Comparison of ENCODE assay signal across 10 cellular contexts in genomic region chr10:122866757-122867482, GRCh38. TPM values are rescaled to one million over a fixed set of nuclear protein-coding genes. Genes with fewer than 3 reads are reported as not detected.
A peak's percentile ranks its signal among the peaks of the same experiment; 100 is the strongest.
DNase-seq lines count a peak whose midpoint lies in the region; ATAC-seq, FAIRE-seq and TF ChIP-seq lines count a peak whose summit lies in the region.
"Not testable (repeated sequence)": the region's sequence is repeated elsewhere in the genome, so short reads cannot be mapped to it uniquely, and the experiment has no call there.
"Had no signal": no experiment of that assay in that cellular context is flagged by ENCODE, and none has a peak within 500 bp of the region (broad histone marks: within the 10 kb centered on the region; RNA-seq: fewer than 3 reads in every experiment).

No MANE protein-coding gene starts in this region.

- H3K36me3 Mint-ChIP-seq in activated T-helper 17 cell treated with anti-CD3 and anti-CD28 coated beads, Interleukin-2, amount 50 U/mL, for 72 hours (ENCODE audit: low read depth): peaks cover 34% of the 10 kb centered on the region

- in situ Hi-C loops in GM23248 (cut with MboI); K562 (cut with MboI): not testable (repeated sequence)

- POLR2A ChIA-PET in A549 (lab: Yijun Ruan, JAX) (interaction anchor here (0.7 kb wide), 1 partner anchor 13 kb away, joined by 3 read pairs; the partner anchor contains the start of gene FAM24B), K562 (lab: Yijun Ruan, JAX) (interaction anchor here (1.1 to 1.3 kb wide), 2 partner anchors 9 to 12 kb away, joined by 3 to 5 read pairs; no protein-coding TSS in a partner anchor)

- H2AFZ ChIP-seq in GM23248; K562 (ENCODE audit: low read depth, low read length): not testable (repeated sequence)
- H2AFZ ChIP-seq in osteoblast (ENCODE audit: low read length): peak overlapping the region; percentile 50

- not testable (repeated sequence) for H3K27me3 ChIP-seq in GM23248 (replicated peaks; ENCODE audit: insufficient read depth); RWPE2 (ENCODE audit: insufficient read depth, poor library complexity, severe bottlenecking); K562 (ENCODE audit: control insufficient read depth in 2 of 2, insufficient read depth in 2 of 2, low read length in 2 of 2); osteoblast (ENCODE audit: insufficient read depth, low read length)

- H3K9me2 ChIP-seq in GM23248 (ENCODE audit: insufficient read depth): not testable (repeated sequence)

- not testable (repeated sequence) for H3K27ac Mint-ChIP-seq in activated T-helper 17 cell treated with anti-CD3 and anti-CD28 coated beads, Interleukin-2, amount 50 U/mL, for 72 hours

- H3K4me2 ChIP-seq in A549 (peak overlapping the region; percentile 56), osteoblast (ENCODE audit: insufficient read depth, low read length) (peak overlapping the region; percentile 50)
- H3K4me2 ChIP-seq in GM23248 (ENCODE audit: unreplicated experiment); K562 (ENCODE audit: insufficient read depth, low read length): not testable (repeated sequence)

- not testable (repeated sequence) for H3K4me3 ChIP-seq in A549; GM23248; RWPE2 (ENCODE audit: severe bottlenecking); K562; osteoblast (ENCODE audit: insufficient read depth, low read length)

- not testable (repeated sequence) for H3K9ac ChIP-seq in GM23248; K562 (ENCODE audit: insufficient read depth in 1 of 2, low read depth in 2 of 2, low read length in 2 of 2)

- TF ChIP-seq POLR2A in A549 (IDR thresholded peaks at IDR 0.05; ENCODE audit: low read length); K562 (conservative IDR thresholded peaks at IDR 0.05): not testable (repeated sequence)

- not testable (repeated sequence) for H3K9me1 ChIP-seq in K562 (ENCODE audit: control insufficient read depth, insufficient read depth, low read length)

- H3K4me3 Mint-ChIP-seq in activated T-helper 17 cell treated with anti-CD3 and anti-CD28 coated beads, Interleukin-2, amount 50 U/mL, for 72 hours: not testable (repeated sequence)

- not testable (repeated sequence) for H4K20me1 ChIP-seq in GM23248 (ENCODE audit: insufficient read depth); K562 (replicated peaks; ENCODE audit: control insufficient read depth, insufficient read depth, low read length); osteoblast (ENCODE audit: insufficient read depth, low read length)

- H3K4me1 ChIP-seq in A549: peaks cover 54% of the 10 kb centered on the region
- H3K4me1 ChIP-seq in GM23248 (ENCODE audit: insufficient read depth): peaks cover 39% of the 10 kb centered on the region
- H3K4me1 ChIP-seq in RWPE2 (ENCODE audit: insufficient read depth, poor library complexity, severe bottlenecking): peaks cover 46% of the 10 kb centered on the region
- H3K4me1 ChIP-seq in K562 (replicated peaks in 1 of 2; ENCODE audit: control insufficient read depth in 2 of 2, insufficient read depth in 2 of 2, low read length in 2 of 2): not testable (repeated sequence)
- H3K4me1 ChIP-seq in osteoblast (ENCODE audit: insufficient read depth, low read length): peaks cover 46% of the 10 kb centered on the region

- not testable (repeated sequence) for H3K9me3 ChIP-seq in A549; GM23248 (ENCODE audit: low read depth); RWPE2 (ENCODE audit: severe bottlenecking); K562 (replicated peaks; ENCODE audit: control insufficient read depth, insufficient read depth, low read depth, low read length); osteoblast (ENCODE audit: low read depth, low read length)

- H3K27me3 Mint-ChIP-seq in activated T-helper 17 cell treated with anti-CD3 and anti-CD28 coated beads, Interleukin-2, amount 50 U/mL, for 72 hours: not testable (repeated sequence)

- intact Hi-C loops in K562 (cut with micrococcal nuclease): not testable (repeated sequence)

- H3K27ac ChIP-seq in A549: peak overlapping the region; percentile 47 to 86; a peak in 5 of 6 replicates
- H3K27ac ChIP-seq in GM23248: peak overlapping the region; percentile 52
- peak overlapping the region; percentile 91 for H3K27ac ChIP-seq in RWPE2 (ENCODE audit: poor library complexity, severe bottlenecking)
- H3K27ac ChIP-seq in K562 (ENCODE audit: extremely low read depth, low read depth, low read length): not testable (repeated sequence)
- H3K27ac ChIP-seq in epithelial cell of prostate: peak overlapping the region; percentile 90
- H3K27ac ChIP-seq in osteoblast (ENCODE audit: low read depth, low read length): peak overlapping the region; percentile 82

- peaks cover 69% of the 10 kb centered on the region for H3K79me2 ChIP-seq in GM23248 (ENCODE audit: insufficient read depth)
- peaks cover 46% of the 10 kb centered on the region for H3K79me2 ChIP-seq in K562 (ENCODE audit: control insufficient read depth, insufficient read depth, low read length)
- H3K79me2 ChIP-seq in osteoblast (ENCODE audit: insufficient read depth, low read length): peaks cover 30% of the 10 kb centered on the region

- BruUV-seq in K562 (replicated peaks; lab: Mats Ljungman, UMichigan): not testable (repeated sequence)

- H3K36me3 ChIP-seq in GM23248 (ENCODE audit: low read depth); K562 (ENCODE audit: control insufficient read depth, insufficient read depth, low read length); osteoblast (ENCODE audit: insufficient read depth, low read length): not testable (repeated sequence)
- peaks cover 16% of the 10 kb centered on the region; the same call in 1 of the 2 replicates for H3K36me3 ChIP-seq in RWPE2 (ENCODE audit: low read depth)

- TF ChIP-seq RAD21 in A549 (conservative IDR thresholded peaks at IDR 0.05 in 1 of 2, IDR thresholded peaks at IDR 0.05 in 1 of 2); K562 (CRISPR knock-in tag; conservative IDR thresholded peaks at IDR 0.05 in 1 of 2, IDR thresholded peaks at IDR 0.05 in 1 of 2): not testable (repeated sequence)

- WGBS in A549 (ENCODE audit: missing lambda C conversion rate): 26% methylated on average over 3 of the region's 3 CpGs
- WGBS in GM23248 (ENCODE audit: low coverage in 1 of 2, low lambda C conversion rate in 2 of 2, missing lambda C conversion rate in 2 of 2), 2 experiments: 84 to 87% methylated on average over 3 of the region's 3 CpGs
- WGBS in K562 (ENCODE audit: insufficient coverage, low coverage, missing lambda C conversion rate): 75% methylated on average over 3 of the region's 3 CpGs

- peaks cover 12% of the 10 kb centered on the region; the same call in 1 of the 2 replicates for H3F3A ChIP-seq in GM23248 (ENCODE audit: insufficient read depth)

- not testable (repeated sequence) for FAIRE-seq in A549 (lab: Jason Lieb, UNC); K562 (lab: Jason Lieb, UNC)

- TF ChIP-seq CTCF in A549 (IDR thresholded peaks at IDR 0.05); RWPE2 (IDR thresholded peaks at IDR 0.05; ENCODE audit: poor library complexity, severe bottlenecking); K562 (IDR thresholded peaks at IDR 0.05 in 2 of 3, conservative IDR thresholded peaks at IDR 0.05 in 1 of 3; ENCODE audit: insufficient read depth in 2 of 3, low read depth in 1 of 3, low read length in 3 of 3); osteoblast (IDR thresholded peaks at IDR 0.05; ENCODE audit: extremely low read depth, low read depth, low read length): not testable (repeated sequence)

- H3K4me1 Mint-ChIP-seq in activated T-helper 17 cell treated with anti-CD3 and anti-CD28 coated beads, Interleukin-2, amount 50 U/mL, for 72 hours: peaks cover 16% of the 10 kb centered on the region

- CTCF ChIA-PET in A549 (lab: Yijun Ruan, JAX); K562 (lab: Yijun Ruan, JAX; ENCODE audit: low intra/inter-chr PET ratio): not testable (repeated sequence)

- peak; percentile 30 to 58; a peak in 2 of 6 replicates for ATAC-seq in A549
- ATAC-seq in RWPE2 (ENCODE audit: low read depth); K562: not testable (repeated sequence)
- ATAC-seq in activated T-helper 17 cell treated with anti-CD3 and anti-CD28 coated beads, Interleukin-2, amount 50 U/mL, for 72 hours (replicated peaks): peak; percentile 64

- not testable (repeated sequence) for H3K9me3 Mint-ChIP-seq in activated T-helper 17 cell treated with anti-CD3 and anti-CD28 coated beads, Interleukin-2, amount 50 U/mL, for 72 hours

- not testable (repeated sequence) for TF ChIP-seq EP300 in A549 (IDR thresholded peaks at IDR 0.05); K562 (IDR thresholded peaks at IDR 0.05; ENCODE audit: low read length)

- DNase-seq in A549 (ENCODE audit: low read depth in 1 of 2, low spot score in 1 of 2); RWPE2 (ENCODE audit: low spot score); K562 (ENCODE audit: extremely low read depth in 1 of 4, low spot score in 3 of 4); epithelial cell of prostate (ENCODE audit: low read depth, low spot score); osteoblast (ENCODE audit: insufficient read length, low spot score, missing footprints): not testable (repeated sequence)
- peak; percentile 47 for DNase-seq in GM23248
- DNase-seq in kidney glomerular epithelial cell (lab: John Stamatoyannopoulos, UW): peak; percentile 57

RNA-seq across cellular contexts. Expression of gene FAM24B, which starts 12.5 kb away (rescaled TPM):
- polyA plus RNA-seq in A549 (2011; rRNA removed): 18.7 and 27.6 TPM in 2 replicates
- polyA plus RNA-seq in A549 (2012; cell fraction: cytosol; rRNA removed): 14.8 and 18.7 TPM in 2 replicates
- polyA plus RNA-seq in A549 (2012; cell fraction: nucleus; rRNA removed): 7.9 and 23.5 TPM in 2 replicates
- 15.6 to 16.9 TPM (median 16.8 TPM) in 3 replicates for polyA plus RNA-seq in A549 (2017; fragmentation: RNase III; extraction: RNeasy Plus Mini Kit Qiagen cat#74134 plus additional on column Dnase treatment)
- 4.3 and 6.8 TPM in 2 replicates for polyA minus RNA-seq in A549 (2011; rRNA and poly(A)+ RNA removed)
- 3.3 and 3.8 TPM in 2 replicates for total RNA-seq in GM23248 (2014; rRNA removed; shearing (Covaris generic))
- polyA plus RNA-seq in GM23248 (2016; fragmentation: Nextera tagmentation; extraction: Ambion mirVana): 5.7 and 7.0 TPM in 2 replicates
- 10 to 100 TPM; 10.1 to 14.8 TPM for total RNA-seq in activated T-helper 17 cell treated with anti-CD3 and anti-CD28 coated beads, Interleukin-2, amount 50 U/mL, for 72 hours
- 7.0 and 17.2 TPM in 2 replicates for total RNA-seq in K562 (2011; cell fraction: chromatin; rRNA removed; ENCODE audit: low replicate concordance)
- 4.0 and 4.6 TPM in 2 replicates for total RNA-seq in K562 (2011; cell fraction: nucleolus; rRNA removed)
- total RNA-seq in K562 (2011; cell fraction: nucleoplasm; rRNA removed): 8.1 and 16.4 TPM in 2 replicates
- total RNA-seq in K562 (2014; rRNA removed): 6.4 and 9.4 TPM in 2 replicates
- 7.6 and 8.5 TPM in 2 replicates for total RNA-seq in K562 (2014; rRNA removed; fragmentation: Illumina TruSeq; extraction: Trizol)
- 5.9 and 7.1 TPM in 2 replicates for total RNA-seq in K562 (2015; rRNA removed; fragmentation: Illumina TruSeq; extraction: Trizol)
- total RNA-seq in K562 (2021): 5.9 and 8.7 TPM in 2 replicates
- 6.0 and 8.4 TPM in 2 replicates for polyA plus RNA-seq in K562 (2011; rRNA removed)
- 3.1 and 7.9 TPM in 2 replicates for polyA plus RNA-seq in K562 (2011; cell fraction: cytosol; rRNA removed)
- polyA plus RNA-seq in K562 (2011; cell fraction: nucleus; rRNA removed): 18.7 and 18.9 TPM in 2 replicates
- 8.5 and 11.3 TPM in 2 replicates for polyA plus RNA-seq in K562 (2012)
- 7.9 and 9.2 TPM in 2 replicates for polyA plus RNA-seq in K562 (2014; fragmentation: Illumina TruSeq; extraction: Trizol)
- 10 to 100 TPM; 14.5 to 19.6 TPM for polyA plus RNA-seq in K562 (2014; fragmentation: Nextera tagmentation; extraction: Ambion mirVana)
- 14.5 TPM in 2 replicates for polyA plus RNA-seq in K562 (2014; rRNA removed)
- 3.6 and 5.2 TPM in 2 replicates for polyA minus RNA-seq in K562 (2011; rRNA and poly(A)+ RNA removed)
- 1.9 and 3.2 TPM in 2 replicates for polyA minus RNA-seq in K562 (2011; cell fraction: cytosol; rRNA and poly(A)+ RNA removed)
- polyA minus RNA-seq in K562 (2011; cell fraction: nucleus; rRNA and poly(A)+ RNA removed): 8.1 and 9.0 TPM in 2 replicates
- total RNA-seq in osteoblast: 1.8 and 4.4 TPM in 2 replicates

RNA-seq across cellular contexts. Expression of gene CUZD1, which starts 21.3 kb away (rescaled TPM):
- polyA plus RNA-seq in A549 (2011; rRNA removed): 2.8 and 3.4 TPM in 2 replicates
- 0.89 and 1.0 TPM in 2 replicates for polyA plus RNA-seq in A549 (2012; cell fraction: cytosol; rRNA removed)
- polyA plus RNA-seq in A549 (2012; cell fraction: nucleus; rRNA removed): 2.4 and 4.4 TPM in 2 replicates
- 1.4 to 1.6 TPM (median 1.5 TPM) in 3 replicates for polyA plus RNA-seq in A549 (2017; fragmentation: RNase III; extraction: RNeasy Plus Mini Kit Qiagen cat#74134 plus additional on column Dnase treatment)
- polyA minus RNA-seq in A549 (2011; rRNA and poly(A)+ RNA removed): 1.1 and 1.4 TPM in 2 replicates
- 0.11 and 0.13 TPM in 2 replicates for total RNA-seq in GM23248 (2014; rRNA removed; shearing (Covaris generic))
- 0.22 and 0.31 TPM in 2 replicates for polyA plus RNA-seq in GM23248 (2016; fragmentation: Nextera tagmentation; extraction: Ambion mirVana)
- 1 to 10 TPM; 2.6 to 3.3 TPM for total RNA-seq in activated T-helper 17 cell treated with anti-CD3 and anti-CD28 coated beads, Interleukin-2, amount 50 U/mL, for 72 hours
- 3.1 and 3.5 TPM in 2 replicates for total RNA-seq in K562 (2011; cell fraction: chromatin; rRNA removed; ENCODE audit: low replicate concordance)
- total RNA-seq in K562 (2011; cell fraction: nucleolus; rRNA removed): 1.3 and 1.7 TPM in 2 replicates
- 2.3 and 2.7 TPM in 2 replicates for total RNA-seq in K562 (2011; cell fraction: nucleoplasm; rRNA removed)
- total RNA-seq in K562 (2014; rRNA removed): 0.95 and 1.0 TPM in 2 replicates
- 0.83 and 0.87 TPM in 2 replicates for total RNA-seq in K562 (2014; rRNA removed; fragmentation: Illumina TruSeq; extraction: Trizol)
- 1.5 and 1.7 TPM in 2 replicates for total RNA-seq in K562 (2015; rRNA removed; fragmentation: Illumina TruSeq; extraction: Trizol)
- 1.3 and 1.5 TPM in 2 replicates for total RNA-seq in K562 (2021)
- polyA plus RNA-seq in K562 (2011; rRNA removed): 1.4 and 1.7 TPM in 2 replicates
- polyA plus RNA-seq in K562 (2011; cell fraction: cytosol; rRNA removed): 0.67 and 1.2 TPM in 2 replicates
- 6.1 and 7.5 TPM in 2 replicates for polyA plus RNA-seq in K562 (2011; cell fraction: nucleus; rRNA removed)
- 0.57 and 1.3 TPM in 2 replicates for polyA plus RNA-seq in K562 (2012)
- polyA plus RNA-seq in K562 (2014; fragmentation: Illumina TruSeq; extraction: Trizol): 1.1 and 1.2 TPM in 2 replicates
- 1 to 10 TPM in 1 of 2 experiments, under 1 TPM in 1; 0.51 to 1.1 TPM for polyA plus RNA-seq in K562 (2014; fragmentation: Nextera tagmentation; extraction: Ambion mirVana)
- polyA plus RNA-seq in K562 (2014; rRNA removed): 1.0 and 1.1 TPM in 2 replicates
- 1.2 and 1.6 TPM in 2 replicates for polyA minus RNA-seq in K562 (2011; rRNA and poly(A)+ RNA removed)
- 0.48 TPM in 1 of 2 replicates, not detected in the other for polyA minus RNA-seq in K562 (2011; cell fraction: cytosol; rRNA and poly(A)+ RNA removed)
- 1.8 and 5.0 TPM in 2 replicates for polyA minus RNA-seq in K562 (2011; cell fraction: nucleus; rRNA and poly(A)+ RNA removed)
- total RNA-seq in osteoblast: 0.36 and 0.59 TPM in 2 replicates

RNA-seq across cellular contexts. Expression of gene FAM24A, which starts 43.5 kb away (rescaled TPM):
- not detected in 2 replicates for polyA plus RNA-seq in A549 (2011; rRNA removed)
- not detected in 2 replicates for polyA plus RNA-seq in A549 (2012; cell fraction: cytosol; rRNA removed)
- not detected in 2 replicates for polyA plus RNA-seq in A549 (2012; cell fraction: nucleus; rRNA removed)
- not detected in 3 replicates for polyA plus RNA-seq in A549 (2017; fragmentation: RNase III; extraction: RNeasy Plus Mini Kit Qiagen cat#74134 plus additional on column Dnase treatment)
- polyA minus RNA-seq in A549 (2011; rRNA and poly(A)+ RNA removed): not detected in 2 replicates
- total RNA-seq in GM23248 (2014; rRNA removed; shearing (Covaris generic)): not detected in 2 replicates
- not detected in 2 replicates for polyA plus RNA-seq in GM23248 (2016; fragmentation: Nextera tagmentation; extraction: Ambion mirVana)
- total RNA-seq in activated T-helper 17 cell treated with anti-CD3 and anti-CD28 coated beads, Interleukin-2, amount 50 U/mL, for 72 hours: not detected
- total RNA-seq in K562 (2011; cell fraction: chromatin; rRNA removed; ENCODE audit: low replicate concordance): not detected in 2 replicates
- total RNA-seq in K562 (2011; cell fraction: nucleolus; rRNA removed): not detected in 2 replicates
- not detected in 2 replicates for total RNA-seq in K562 (2011; cell fraction: nucleoplasm; rRNA removed)
- total RNA-seq in K562 (2014; rRNA removed): not detected in 2 replicates
- total RNA-seq in K562 (2014; rRNA removed; fragmentation: Illumina TruSeq; extraction: Trizol): not detected in 2 replicates
- not detected in 2 replicates for total RNA-seq in K562 (2015; rRNA removed; fragmentation: Illumina TruSeq; extraction: Trizol)
- not detected in 2 replicates for total RNA-seq in K562 (2021)
- polyA plus RNA-seq in K562 (2011; rRNA removed): not detected in 2 replicates
- polyA plus RNA-seq in K562 (2011; cell fraction: cytosol; rRNA removed): not detected in 2 replicates
- not detected in 2 replicates for polyA plus RNA-seq in K562 (2011; cell fraction: nucleus; rRNA removed)
- polyA plus RNA-seq in K562 (2012): not detected in 2 replicates
- polyA plus RNA-seq in K562 (2014; fragmentation: Illumina TruSeq; extraction: Trizol): not detected in 2 replicates
- polyA plus RNA-seq in K562 (2014; fragmentation: Nextera tagmentation; extraction: Ambion mirVana): not detected
- polyA plus RNA-seq in K562 (2014; rRNA removed): not detected in 2 replicates
- polyA minus RNA-seq in K562 (2011; rRNA and poly(A)+ RNA removed): not detected in 2 replicates
- polyA minus RNA-seq in K562 (2011; cell fraction: cytosol; rRNA and poly(A)+ RNA removed): not detected in 2 replicates
- polyA minus RNA-seq in K562 (2011; cell fraction: nucleus; rRNA and poly(A)+ RNA removed): not detected in 2 replicates
- total RNA-seq in osteoblast: not detected in 2 replicates
- total RNA-seq: CD8-positive, alpha-beta T cell; LHCN-M2 had no signal
